In the genomic region with DNA sequence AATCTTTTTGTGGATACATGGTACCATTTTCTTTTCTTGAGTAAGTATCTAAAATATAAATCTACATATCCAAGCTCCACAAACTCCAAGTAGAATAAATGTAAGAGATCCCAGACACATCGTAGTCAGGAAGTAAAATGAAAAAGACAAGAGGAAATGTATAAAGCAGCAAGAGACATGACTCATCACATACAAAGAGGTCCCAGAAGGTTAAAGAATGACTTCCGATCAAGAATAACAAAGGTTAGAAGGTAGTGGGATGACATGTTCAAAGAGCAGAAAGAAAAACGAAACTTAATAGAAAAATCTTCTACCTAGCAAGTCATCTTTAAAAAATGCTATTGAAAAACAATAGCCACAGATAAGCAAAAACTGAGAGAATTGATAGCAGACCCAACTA, we compare ENCODE assay signal across 12 cellular contexts.
"Had no signal": no experiment of that assay in that cellular context is flagged by ENCODE, and none has a peak within 500 bp of the region (broad histone marks: within the 10 kb centered on the region; RNA-seq: fewer than 3 reads in every experiment).

No MANE protein-coding gene starts in this region.

- H3K9me3 ChIP-seq: esophagus squamous epithelium, sigmoid colon, upper lobe of right lung had no signal

- H3K27me3 ChIP-seq: esophagus squamous epithelium, hepatocyte, sigmoid colon, spleen, upper lobe of right lung had no signal

- ATAC-seq: stimulated activated naive CD8-positive, alpha-beta T cell treated with anti-CD3 and anti-CD28 coated beads, Interleukin-15, amount 100 ng/mL, for 72 hours; upper lobe of right lung had no signal

- H3K4me3 ChIP-seq: esophagus squamous epithelium, hepatocyte, sigmoid colon, spleen, upper lobe of right lung had no signal

- H3K4me1 ChIP-seq: esophagus squamous epithelium, sigmoid colon, spleen, upper lobe of right lung had no signal

- DNase-seq: activated CD4-positive, alpha-beta T cell treated with anti-CD3 and anti-CD28 coated beads, Interleukin-2, amount 50 U/mL, for 4 hours; activated CD4-positive, CD25-positive, alpha-beta regulatory T cell treated with anti-CD3 and anti-CD28 coated beads, Interleukin-2, amount 50 U/mL, for 72 hours; activated naive CD4-positive, alpha-beta T cell treated with anti-CD3 and anti-CD28 coated beads, Interleukin-2, amount 50 U/mL, for 16 hours; activated T-cell treated with anti-CD3 and anti-CD28 coated beads for 4 hours; esophagus squamous epithelium; sigmoid colon; spleen; stimulated activated naive CD8-positive, alpha-beta T cell treated with anti-CD3 and anti-CD28 coated beads, Interleukin-15, amount 100 ng/mL, for 72 hours; T-helper 1 cell; T1000; upper lobe of right lung had no signal

- H3K36me3 ChIP-seq: esophagus squamous epithelium, sigmoid colon, spleen, upper lobe of right lung had no signal

- H3K27ac ChIP-seq: esophagus squamous epithelium, hepatocyte, sigmoid colon, spleen, upper lobe of right lung had no signal
